ENCODE assay signal across 23 cellular contexts in the genomic region with DNA sequence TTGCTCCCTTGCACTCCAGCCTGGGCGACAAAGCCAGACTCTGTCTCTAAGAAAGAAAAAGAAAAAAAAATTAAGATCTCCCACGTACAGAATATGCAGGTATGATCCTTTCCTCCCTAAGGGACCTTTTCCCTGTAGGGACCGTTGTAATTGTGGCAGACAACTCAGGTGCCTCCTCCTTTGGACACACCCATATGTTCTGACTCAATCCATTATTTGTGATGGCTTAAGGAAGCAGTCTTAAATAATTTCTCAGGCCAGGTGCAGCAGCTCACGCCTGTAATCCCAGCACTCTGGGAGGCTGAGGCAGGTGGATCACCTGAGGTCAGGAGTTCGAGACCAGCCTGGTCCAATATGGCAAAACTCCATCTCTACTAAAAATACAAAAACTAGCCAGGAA.
"Had no signal": no experiment of that assay in that cellular context is flagged by ENCODE, and none has a peak within 500 bp of the region (broad histone marks: within the 10 kb centered on the region; RNA-seq: fewer than 3 reads in every experiment).

No MANE protein-coding gene starts in this region.

- ATAC-seq: activated CD4-positive, alpha-beta T cell treated with anti-CD3 and anti-CD28 coated beads for 36 hours; activated T-cell treated with anti-CD3 and anti-CD28 coated beads, Interleukin-2, amount 50 U/mL, for 72 hours; heart left ventricle; natural killer cell; right cardiac atrium had no signal

- DNase-seq: activated CD4-positive, alpha-beta T cell treated with anti-CD3 and anti-CD28 coated beads for 36 hours; activated CD4-positive, alpha-beta T cell treated with anti-CD3 and anti-CD28 coated beads, Interleukin-2, amount 50 U/mL, for 4 hours; activated CD4-positive, CD25-positive, alpha-beta regulatory T cell; activated naive CD4-positive, alpha-beta T cell treated with Interleukin-2 at 50 U/mL for 16 hours; activated T-cell treated with anti-CD3 and anti-CD28 coated beads for 4 hours; activated T-cell treated with anti-CD3 and anti-CD28 coated beads, Interleukin-2, amount 50 U/mL, for 72 hours; anterior cingulate cortex; dermis blood vessel endothelial cell; effector CD4-positive, alpha-beta T cell; heart left ventricle; hypothalamus; immature natural killer cell; left lung; lower lobe of right lung; natural killer cell; occipital lobe; right cardiac atrium; spleen; stimulated activated CD4-positive, alpha-beta T cell treated with anti-CD3 and anti-CD28 coated beads, Interleukin-2, amount 100 ng/mL, for 48 hours; stimulated activated naive CD4-positive, alpha-beta T cell treated with Interleukin-2 at 50 U/mL for 16 hours had no signal

- H3K36me3 ChIP-seq: heart left ventricle, left lung, lower lobe of right lung, neural progenitor cell, spleen, tibial nerve had no signal

- H3K4me3 ChIP-seq: heart left ventricle, left lung, lower lobe of right lung, neural progenitor cell, spleen, tibial nerve had no signal

- H3K27me3 ChIP-seq: heart left ventricle, left lung, neural progenitor cell, spleen, tibial nerve had no signal

- FAIRE-seq: colon had no signal
